In the genomic region with DNA sequence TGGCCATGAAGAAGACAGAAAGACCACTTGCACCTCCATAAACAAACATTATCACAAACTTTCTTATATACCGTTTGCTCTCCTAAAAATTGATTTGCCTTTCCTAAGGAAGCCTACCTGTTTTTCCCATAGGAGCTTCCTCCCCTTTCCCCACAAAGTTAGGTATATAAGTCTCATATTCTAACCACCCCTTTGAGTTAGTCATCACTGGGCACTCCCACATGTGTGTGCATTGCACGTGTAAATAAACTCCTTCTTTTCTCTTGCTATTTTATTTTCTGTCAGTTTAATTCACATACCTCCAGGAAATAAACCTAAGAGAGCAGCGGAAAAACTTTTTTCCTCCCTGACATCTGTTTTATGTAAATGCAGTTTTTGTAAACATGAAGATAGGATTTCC, we compare ENCODE assay signal across 13 cellular contexts.
"Had no signal": no experiment of that assay in that cellular context is flagged by ENCODE, and none has a peak within 500 bp of the region (broad histone marks: within the 10 kb centered on the region; RNA-seq: fewer than 3 reads in every experiment).

No MANE protein-coding gene starts in this region.

- H3K4me3 Mint-ChIP-seq: activated CD4-positive, alpha-beta T cell treated with anti-CD3 and anti-CD28 coated beads for 36 hours; activated CD8-positive, alpha-beta T cell treated with anti-CD3 and anti-CD28 coated beads for 36 hours; activated T-helper 1 cell treated with anti-CD3 and anti-CD28 coated beads, Interleukin-12 subunit alpha, Interleukin-12 subunit beta, Interleukin-2, Interleukin-4 antibody, amounts not matched to agents 30 ng/mL and 10 ng/mL and 1 ng/mL, durations not matched to agents 14 hours and 24 hours and 36 hours; central memory CD8-positive, alpha-beta T cell; nephron progenitor cell; stimulated activated naive B cell treated with anti-CD40 and anti-IgM and Interleukin-4, amounts not matched to agents 10 μg/mL and 1 μg/mL and 100 μg/mL, for 72 hours had no signal

- DNase-seq: activated CD4-positive, alpha-beta T cell treated with anti-CD3 and anti-CD28 coated beads for 36 hours; activated naive CD4-positive, alpha-beta T cell; nephron progenitor cell; psoas muscle; right lobe of liver; spleen; stimulated activated CD4-positive, alpha-beta T cell treated with anti-CD3 and anti-CD28 coated beads, Interleukin-1b, Interleukin-23, amount 100 ng/mL, for 48 hours; stimulated activated naive B cell treated with anti-CD40 and anti-IgM and Interleukin-4, amounts not matched to agents 10 μg/mL and 1 μg/mL and 100 μg/mL, for 72 hours; T1000; upper lobe of right lung had no signal

- H3K9me3 Mint-ChIP-seq: activated CD8-positive, alpha-beta T cell treated with anti-CD3 and anti-CD28 coated beads for 36 hours; activated T-helper 1 cell treated with anti-CD3 and anti-CD28 coated beads, Interleukin-12 subunit alpha, Interleukin-12 subunit beta, Interleukin-2, Interleukin-4 antibody, amounts not matched to agents 30 ng/mL and 10 ng/mL and 1 ng/mL, durations not matched to agents 14 hours and 24 hours and 36 hours; central memory CD8-positive, alpha-beta T cell; nephron progenitor cell; stimulated activated naive B cell treated with anti-CD40 and anti-IgM and Interleukin-4, amounts not matched to agents 10 μg/mL and 1 μg/mL and 100 μg/mL, for 72 hours had no signal

- H3K27ac ChIP-seq: right lobe of liver, spleen, upper lobe of right lung had no signal

- H3K27me3 ChIP-seq: right lobe of liver, upper lobe of right lung had no signal

- H3K36me3 Mint-ChIP-seq: stimulated activated naive B cell treated with anti-CD40 and anti-IgM and Interleukin-4, amounts not matched to agents 10 μg/mL and 1 μg/mL and 100 μg/mL, for 72 hours had no signal

- H3K4me1 Mint-ChIP-seq: central memory CD8-positive, alpha-beta T cell; nephron progenitor cell; stimulated activated naive B cell treated with anti-CD40 and anti-IgM and Interleukin-4, amounts not matched to agents 10 μg/mL and 1 μg/mL and 100 μg/mL, for 72 hours had no signal

- H3K4me3 ChIP-seq: psoas muscle, right lobe of liver, spleen, upper lobe of right lung had no signal

- H3K36me3 ChIP-seq: right lobe of liver, spleen, upper lobe of right lung had no signal

- H3K9me3 ChIP-seq: psoas muscle, right lobe of liver, spleen, upper lobe of right lung had no signal

- H3K27ac Mint-ChIP-seq: activated CD8-positive, alpha-beta T cell treated with anti-CD3 and anti-CD28 coated beads for 36 hours; activated T-helper 1 cell treated with anti-CD3 and anti-CD28 coated beads, Interleukin-12 subunit alpha, Interleukin-12 subunit beta, Interleukin-2, Interleukin-4 antibody, amounts not matched to agents 30 ng/mL and 10 ng/mL and 1 ng/mL, durations not matched to agents 14 hours and 24 hours and 36 hours; nephron progenitor cell; stimulated activated naive B cell treated with anti-CD40 and anti-IgM and Interleukin-4, amounts not matched to agents 10 μg/mL and 1 μg/mL and 100 μg/mL, for 72 hours had no signal

- ATAC-seq: activated CD4-positive, alpha-beta T cell treated with anti-CD3 and anti-CD28 coated beads for 36 hours; activated CD8-positive, alpha-beta T cell treated with anti-CD3 and anti-CD28 coated beads for 36 hours; right lobe of liver; stimulated activated naive B cell treated with anti-CD40 and anti-IgM and Interleukin-4, amounts not matched to agents 10 μg/mL and 1 μg/mL and 100 μg/mL, for 72 hours had no signal

- H3K4me1 ChIP-seq: right lobe of liver, spleen, upper lobe of right lung had no signal

- H3K27me3 Mint-ChIP-seq: activated CD4-positive, alpha-beta T cell treated with anti-CD3 and anti-CD28 coated beads for 36 hours; activated CD8-positive, alpha-beta T cell treated with anti-CD3 and anti-CD28 coated beads for 36 hours had no signal
